Comparison of ENCODE assay signal across 9 cellular contexts in the genomic region with DNA sequence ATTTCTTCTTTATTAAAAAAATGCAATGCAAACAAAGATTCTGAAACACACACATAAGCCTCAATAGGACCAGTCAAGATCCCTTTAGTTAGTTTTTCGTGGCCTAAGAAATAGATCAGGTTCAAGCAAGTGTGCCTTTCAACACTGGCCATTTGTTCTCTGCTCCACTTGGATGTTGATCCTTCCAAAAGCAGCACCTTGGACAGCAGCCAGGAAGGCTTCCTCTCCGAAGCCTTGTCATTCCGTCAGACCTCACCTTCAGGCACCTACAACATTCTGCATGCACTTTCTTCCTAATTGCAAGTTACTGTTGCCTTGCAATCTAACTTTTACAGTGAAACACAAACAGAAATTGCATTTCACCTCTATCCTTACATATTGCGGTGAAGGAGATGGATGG.
A peak's percentile ranks its signal among the peaks of the same experiment; 100 is the strongest.
DNase-seq lines count a peak whose midpoint lies in the region; ATAC-seq and TF ChIP-seq lines count a peak whose summit lies in the region.
"Had no signal": no experiment of that assay in that cellular context is flagged by ENCODE, and none has a peak within 500 bp of the region (broad histone marks: within the 10 kb centered on the region; RNA-seq: fewer than 3 reads in every experiment).

No MANE protein-coding gene starts in this region.

- ATAC-seq in HG02938 (IDR thresholded peaks at IDR 0.05; ENCODE audit: unreplicated experiment) (no peak), GM21529 (IDR thresholded peaks at IDR 0.05; ENCODE audit: unreplicated experiment) (no peak)

- intact Hi-C loops in A673 (cut with micrococcal nuclease; ENCODE audit: unreplicated experiment) (no loop called here), adrenal gland (cut with DNase I) (no loop called here)

- CTCF ChIA-PET in A673 (lab: Charles Lee) = no interaction called here

- H3K27ac ChIP-seq in A673 (ENCODE audit: low read depth, low read length, poor library complexity, severe bottlenecking) (no peak overlapping the region), adrenal gland (no peak overlapping the region)
- H3K27ac ChIP-seq: VCaP had no signal

- peak; percentile 9 for DNase-seq in A673 (ENCODE audit: low spot score)
- peak; percentile 5 for DNase-seq in HFF-Myc (ENCODE audit: extremely low read depth, low read depth)
- DNase-seq in adrenal gland = peak; percentile 13 to 56 (median 31)
- DNase-seq in iPS DF 4.7 (ENCODE audit: extremely low read depth, low spot score) = peak; percentile 44
- DNase-seq in NCI-H128 (lab: John Stamatoyannopoulos, UW; ENCODE audit: unreplicated experiment) = no peak
- no peak for DNase-seq in NCI-H1930 (lab: John Stamatoyannopoulos, UW)

- no peaks in the 10 kb centered on the region for H3K4me1 ChIP-seq in A673 (ENCODE audit: insufficient read depth, low read length, poor library complexity, severe bottlenecking)
- H3K4me1 ChIP-seq in adrenal gland (replicated peaks in 1 of 2) = no peaks in the 10 kb centered on the region

- no TSS peak for BruUV-seq in A673 (replicated peaks; lab: Mats Ljungman, UMichigan)

- POLR2A ChIA-PET in A673 (lab: Charles Lee; ENCODE audit: low non-redundant PET) = no interaction called here

- WGBS in adrenal gland, 4 donors = 28 to 34% (median 32%) methylated on average over 4 of the region's 4 CpGs

- no peak for TF ChIP-seq POLR2A in adrenal gland (IDR thresholded peaks at IDR 0.05)

- no peaks in the 10 kb centered on the region for H3K9me3 ChIP-seq in A673 (ENCODE audit: low read depth, low read length, poor library complexity, severe bottlenecking)
- H3K9me3 ChIP-seq in adrenal gland (replicated peaks in 1 of 3) = no peaks in the 10 kb centered on the region

- H3K36me3 ChIP-seq in A673 (ENCODE audit: insufficient read depth, low read length, poor library complexity, severe bottlenecking) (no peaks in the 10 kb centered on the region), adrenal gland (replicated peaks in 1 of 2) (no peaks in the 10 kb centered on the region)

- H3K4me3 ChIP-seq in A673 (ENCODE audit: low read depth, low read length, poor library complexity, severe bottlenecking) (no peak overlapping the region), HFF-Myc (replicated peaks; ENCODE audit: low read depth, low read length) (no peak overlapping the region), adrenal gland (no peak overlapping the region)

- H3K27me3 ChIP-seq in A673 (replicated peaks; ENCODE audit: insufficient read depth, low read depth, low read length, poor library complexity) = peaks cover 2% of the 10 kb centered on the region
- no peaks in the 10 kb centered on the region for H3K27me3 ChIP-seq in adrenal gland

- no peak for TF ChIP-seq CTCF in A673 (conservative IDR thresholded peaks at IDR 0.05; ENCODE audit: low read depth, low read length)
- TF ChIP-seq CTCF in HFF-Myc (IDR thresholded peaks at IDR 0.05; ENCODE audit: low read depth, low read length, missing control alignments) = no peak
- TF ChIP-seq CTCF in adrenal gland (IDR thresholded peaks at IDR 0.05) = no peak

Comparison
In these comparisons a context has a peak if more than half of its experiments do, and no peak if none do; other contexts are left out.
1. DNase-seq: peak in A673 (single experiment), HFF-Myc (single experiment), adrenal gland (7 of 7) and iPS DF 4.7 (single experiment); none in NCI-H128 (single experiment) and NCI-H1930 (0 of 2).